20 cellular contexts compared by ENCODE assay signal in the genomic region with DNA sequence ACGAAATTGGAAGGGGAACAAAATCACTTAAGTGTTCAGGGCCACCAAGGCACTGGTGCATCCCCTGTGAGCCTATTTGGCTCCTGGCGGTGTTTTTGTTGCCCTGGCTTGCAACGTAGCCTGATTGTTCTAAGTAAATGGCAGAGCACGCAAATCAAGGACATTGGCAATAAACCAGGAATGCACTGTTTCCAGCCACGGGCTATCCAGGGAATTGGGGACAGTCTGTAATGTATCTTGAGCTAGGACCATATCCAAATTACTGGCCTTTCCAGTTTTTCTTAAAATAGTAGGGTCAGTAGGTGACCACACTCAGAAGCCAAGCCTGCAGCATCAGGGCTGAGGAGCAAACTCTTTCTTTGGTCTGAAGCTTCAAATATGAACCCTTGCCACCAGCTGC.
"Had no signal": no experiment of that assay in that cellular context is flagged by ENCODE, and none has a peak within 500 bp of the region (broad histone marks: within the 10 kb centered on the region; RNA-seq: fewer than 3 reads in every experiment).

No MANE protein-coding gene starts in this region.

- H3K9me3 ChIP-seq: esophagus muscularis mucosa, tibial nerve, uterus had no signal

- H3K36me3 ChIP-seq: esophagus muscularis mucosa, tibial nerve, uterus had no signal

- DNase-seq: activated CD4-positive, alpha-beta T cell treated with anti-CD3 and anti-CD28 coated beads, Interleukin-2, amount 50 U/mL, for 1 hour; activated CD8-positive, alpha-beta memory T cell treated with anti-CD3 and anti-CD28 coated beads for 24 hours; activated CD8-positive, alpha-beta memory T cell treated with anti-CD3 and anti-CD28 coated beads, Interleukin-2, amount 50 U/mL, for 48 hours; activated gamma-delta T cell; activated T-cell treated with anti-CD3 and anti-CD28 coated beads, Interleukin-2, amount 50 U/mL, for 72 hours; dermis blood vessel endothelial cell; effector memory CD4-positive, alpha-beta T cell; left colon; mammary epithelial cell; stimulated activated naive B cell treated with anti-CD40 and anti-IgM and Interleukin-4, amounts not matched to agents 10 μg/mL and 1 μg/mL and 100 μg/mL, for 72 hours; T-helper 1 cell; T1000; uterus had no signal

- ATAC-seq: activated CD4-positive, CD25-positive, alpha-beta regulatory T cell treated with anti-CD3 and anti-CD28 coated beads, Interleukin-2, amount 50 U/mL, for 24 hours; activated T-cell treated with anti-CD3 and anti-CD28 coated beads, Interleukin-2, amount 50 U/mL, for 72 hours; left colon; SK-N-SH treated with all-trans-retinoic acid at 6 μM for 48 hours; stimulated activated naive B cell treated with anti-CD40 and anti-IgM and Interleukin-4, amounts not matched to agents 10 μg/mL and 1 μg/mL and 100 μg/mL, for 72 hours had no signal

- H3K9me3 Mint-ChIP-seq: activated naive CD4-positive, alpha-beta T cell treated with anti-CD3 and anti-CD28 coated beads, Interleukin-2, amount 50 U/mL, for 24 hours; activated T-cell treated with anti-CD3 and anti-CD28 coated beads, Interleukin-2, amount 50 U/mL, for 72 hours; neural crest cell had no signal

- H3K4me3 Mint-ChIP-seq: activated naive CD4-positive, alpha-beta T cell treated with anti-CD3 and anti-CD28 coated beads, Interleukin-2, amount 50 U/mL, for 24 hours; activated T-cell treated with anti-CD3 and anti-CD28 coated beads, Interleukin-2, amount 50 U/mL, for 72 hours; neural crest cell; stimulated activated naive B cell treated with anti-CD40 and anti-IgM and Interleukin-4, amounts not matched to agents 10 μg/mL and 1 μg/mL and 100 μg/mL, for 72 hours had no signal

- H3K27me3 Mint-ChIP-seq: activated naive CD4-positive, alpha-beta T cell treated with anti-CD3 and anti-CD28 coated beads, Interleukin-2, amount 50 U/mL, for 24 hours; stimulated activated naive B cell treated with anti-CD40 and anti-IgM and Interleukin-4, amounts not matched to agents 10 μg/mL and 1 μg/mL and 100 μg/mL, for 72 hours had no signal

- H3K36me3 Mint-ChIP-seq: stimulated activated naive B cell treated with anti-CD40 and anti-IgM and Interleukin-4, amounts not matched to agents 10 μg/mL and 1 μg/mL and 100 μg/mL, for 72 hours had no signal

- H3K4me1 ChIP-seq: uterus had no signal

- H3K27me3 ChIP-seq: esophagus muscularis mucosa, hepatocyte, tibial nerve, uterus had no signal

- H3K27ac ChIP-seq: esophagus muscularis mucosa, hepatocyte, tibial nerve, uterus had no signal

- H3K4me1 Mint-ChIP-seq: activated naive CD4-positive, alpha-beta T cell treated with anti-CD3 and anti-CD28 coated beads, Interleukin-2, amount 50 U/mL, for 24 hours; neural crest cell; stimulated activated naive B cell treated with anti-CD40 and anti-IgM and Interleukin-4, amounts not matched to agents 10 μg/mL and 1 μg/mL and 100 μg/mL, for 72 hours had no signal

- H3K4me3 ChIP-seq: esophagus muscularis mucosa, hepatocyte, tibial nerve, uterus had no signal

- H3K27ac Mint-ChIP-seq: activated naive CD4-positive, alpha-beta T cell treated with anti-CD3 and anti-CD28 coated beads, Interleukin-2, amount 50 U/mL, for 24 hours; activated T-cell treated with anti-CD3 and anti-CD28 coated beads, Interleukin-2, amount 50 U/mL, for 72 hours; stimulated activated naive B cell treated with anti-CD40 and anti-IgM and Interleukin-4, amounts not matched to agents 10 μg/mL and 1 μg/mL and 100 μg/mL, for 72 hours had no signal
